ENCODE assay signal across 12 cellular contexts in the genomic region with DNA sequence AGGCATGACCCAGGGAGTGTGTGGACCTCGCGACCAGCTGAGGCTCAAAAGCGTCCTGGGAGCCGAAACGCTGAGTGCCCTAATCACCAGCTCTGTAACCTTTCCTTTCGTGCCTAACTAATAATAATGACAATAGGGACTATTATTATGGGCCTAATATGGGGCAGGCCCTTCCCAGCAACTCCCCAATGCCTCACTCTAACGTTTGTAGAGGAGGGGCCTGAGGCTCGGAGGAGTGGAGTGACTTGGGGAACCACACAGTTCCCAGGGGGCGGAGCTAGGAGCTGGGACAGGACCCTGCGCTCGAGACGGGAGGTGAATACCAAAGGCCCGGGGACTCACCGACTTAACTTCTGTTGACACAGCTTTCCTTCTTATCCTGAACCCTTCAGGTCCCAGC. TPM values are rescaled to one million over a fixed set of nuclear protein-coding genes. Genes with fewer than 3 reads are reported as not detected.
DNase-seq lines count a peak whose midpoint lies in the region; ATAC-seq and TF ChIP-seq lines count a peak whose summit lies in the region.
"Had no signal": no experiment of that assay in that cellular context is flagged by ENCODE, and none has a peak within 500 bp of the region (broad histone marks: within the 10 kb centered on the region; RNA-seq: fewer than 3 reads in every experiment).

No MANE protein-coding gene starts in this region.

- H3K27me3 Mint-ChIP-seq in activated CD8-positive, alpha-beta T cell treated with anti-CD3 and anti-CD28 coated beads for 36 hours: no peaks in the 10 kb centered on the region
- H3K27me3 Mint-ChIP-seq in activated CD8-positive, alpha-beta T cell treated with anti-CD3 and anti-CD28 coated beads, Interleukin-2, amount 10 ng/mL, durations not matched to agents 7 days and 5 days (ENCODE audit: low read depth): no peaks in the 10 kb centered on the region

- peaks cover 3% of the 10 kb centered on the region; the same call in 1 of the 2 replicates for H3K4me1 ChIP-seq in IMR-90 (ENCODE audit: control insufficient read depth, insufficient read depth, low read length)
- H3K4me1 ChIP-seq in trophoblast cell (ENCODE audit: control insufficient read depth in 1 of 2, insufficient read depth in 2 of 2, low read length in 2 of 2): peaks cover 6 to 19% of the 10 kb centered on the region in 2 experiments
- H3K4me1 ChIP-seq: parathyroid adenoma had no signal

- CTCF ChIA-PET in activated CD8-positive, alpha-beta T cell treated with anti-CD3 and anti-CD28 coated beads for 36 hours (lab: Charles Lee): interaction anchor here (1.3 to 1.6 kb wide), 3 partner anchors 21 to 402 kb away, joined by 4 read pairs; no protein-coding TSS in a partner anchor
- CTCF ChIA-PET in activated CD8-positive, alpha-beta T cell treated with anti-CD3 and anti-CD28 coated beads, Interleukin-2, amount 10 ng/mL, durations not matched to agents 7 days and 5 days (lab: Charles Lee): interaction anchor here (1.2 to 12.2 kb wide), 5 partner anchors 9 to 80 kb away, joined by 4 to 190 read pairs (median 5); no protein-coding TSS in a partner anchor
- CTCF ChIA-PET in IMR-90 (lab: Yijun Ruan, JAX): no interaction called here

- peak overlapping the region; percentile 11 for H3K4me3 Mint-ChIP-seq in activated CD8-positive, alpha-beta T cell treated with anti-CD3 and anti-CD28 coated beads for 36 hours
- H3K4me3 Mint-ChIP-seq in activated CD8-positive, alpha-beta T cell treated with anti-CD3 and anti-CD28 coated beads, Interleukin-2, amount 10 ng/mL, durations not matched to agents 7 days and 5 days: no peak overlapping the region

- H4K12ac ChIP-seq in trophoblast cell (ENCODE audit: low read depth, low read length): no peak overlapping the region

- WGBS in IMR-90 (ENCODE audit: extremely low coverage in 2 of 2, insufficient read length in 1 of 2), 2 experiments: no CpG with 5 or more reads among the region's 14 CpGs
- WGBS in trophoblast cell (ENCODE audit: extremely low coverage, insufficient coverage, insufficient read length): no CpG with 5 or more reads among the region's 14 CpGs

- H3K36me3 ChIP-seq in IMR-90 (ENCODE audit: control insufficient read depth, insufficient read depth, low read length): peaks cover 4% of the 10 kb centered on the region; the same call in 1 of the 2 replicates
- H3K36me3 ChIP-seq in trophoblast cell (ENCODE audit: control insufficient read depth in 1 of 2, insufficient read depth in 2 of 2, low read length in 2 of 2): peaks cover 0 to 6% of the 10 kb centered on the region in 2 experiments
- H3K36me3 ChIP-seq: thyroid gland had no signal

- DNase-seq in activated CD8-positive, alpha-beta T cell treated with anti-CD3 and anti-CD28 coated beads for 36 hours: no peak
- DNase-seq in activated CD8-positive, alpha-beta T cell treated with anti-CD3 and anti-CD28 coated beads, Interleukin-2, amount 10 ng/mL, durations not matched to agents 7 days and 5 days: no peak
- no peak for DNase-seq in IMR-90
- peak; percentile 82 for DNase-seq in ecto neural progenitor cell (ENCODE audit: low spot score)
- no peak for DNase-seq in trophoblast cell
- DNase-seq: activated CD4-positive, alpha-beta T cell treated with anti-CD3 and anti-CD28 coated beads for 48 hours; thyroid gland had no signal

- H2BK15ac ChIP-seq in IMR-90 (ENCODE audit: low read depth, low read length): no peak overlapping the region

- H3K4me3 ChIP-seq in IMR-90 (ENCODE audit: insufficient read depth, low read depth, low read length) (no peak overlapping the region), trophoblast cell (ENCODE audit: low read depth, low read length) (no peak overlapping the region)

- no peak overlapping the region for H2BK12ac ChIP-seq in trophoblast cell (ENCODE audit: low read length)

- no peak overlapping the region for H3K27ac Mint-ChIP-seq in activated CD8-positive, alpha-beta T cell treated with anti-CD3 and anti-CD28 coated beads for 36 hours
- no peak overlapping the region for H3K27ac Mint-ChIP-seq in activated CD8-positive, alpha-beta T cell treated with anti-CD3 and anti-CD28 coated beads, Interleukin-2, amount 10 ng/mL, durations not matched to agents 7 days and 5 days

- in situ Hi-C loops in IMR-90 (cut with MboI; ENCODE audit: low sequenced_read_pairs): no loop called here

- H3K9me3 ChIP-seq in IMR-90 (ENCODE audit: control insufficient read depth, insufficient read depth, low read length) (no peaks in the 10 kb centered on the region), trophoblast cell (ENCODE audit: insufficient read depth, low read depth, low read length) (no peaks in the 10 kb centered on the region)
- H3K9me3 ChIP-seq: thyroid gland had no signal

- no peaks in the 10 kb centered on the region for H3K36me3 Mint-ChIP-seq in activated CD8-positive, alpha-beta T cell treated with anti-CD3 and anti-CD28 coated beads for 36 hours (ENCODE audit: low read depth)
- no peaks in the 10 kb centered on the region for H3K36me3 Mint-ChIP-seq in activated CD8-positive, alpha-beta T cell treated with anti-CD3 and anti-CD28 coated beads, Interleukin-2, amount 10 ng/mL, durations not matched to agents 7 days and 5 days (ENCODE audit: low read depth)

- no peak for TF ChIP-seq RAD21 in IMR-90 (IDR thresholded peaks at IDR 0.05; ENCODE audit: low read length)

- peak overlapping the region; percentile 75 for H2AFZ ChIP-seq in IMR-90 (replicated peaks; ENCODE audit: low read length, poor library complexity)
- H2AFZ ChIP-seq in trophoblast cell (ENCODE audit: insufficient read depth, low read length, poor library complexity): no peak overlapping the region

- H2AK5ac ChIP-seq in IMR-90 (ENCODE audit: low read depth, low read length) (no peak overlapping the region), trophoblast cell (ENCODE audit: low read length) (no peak overlapping the region)

- dilution Hi-C loops in IMR-90 (cut with HindIII; ENCODE audit: low sequenced_read_pairs, unreplicated experiment): no loop called here

- no peak overlapping the region for H3K18ac ChIP-seq in IMR-90 (ENCODE audit: low read depth, low read length)
- H3K18ac ChIP-seq in trophoblast cell (ENCODE audit: low read length): no peak overlapping the region

- H3K4me2 ChIP-seq in IMR-90 (ENCODE audit: low read depth, low read length) (no peak overlapping the region), trophoblast cell (ENCODE audit: low read length) (peak overlapping the region; percentile 97)

- peaks cover 16% of the 10 kb centered on the region for H4K20me1 ChIP-seq in IMR-90 (ENCODE audit: insufficient read depth, low read length)

- H3K27me3 ChIP-seq in IMR-90 (ENCODE audit: control insufficient read depth, insufficient read depth, low read length): no peaks in the 10 kb centered on the region
- no peaks in the 10 kb centered on the region for H3K27me3 ChIP-seq in trophoblast cell (ENCODE audit: insufficient read depth, low read length)
- H3K27me3 ChIP-seq: thyroid gland had no signal

- no peak for TF ChIP-seq CTCF in activated CD8-positive, alpha-beta T cell treated with anti-CD3 and anti-CD28 coated beads for 36 hours (IDR thresholded peaks at IDR 0.05)
- TF ChIP-seq CTCF in IMR-90 (conservative IDR thresholded peaks at IDR 0.05; ENCODE audit: low read depth, low read length): no peak

- no peak overlapping the region for H2BK20ac ChIP-seq in IMR-90 (ENCODE audit: low read depth, low read length)

- H2BK5ac ChIP-seq in IMR-90 (ENCODE audit: low read depth, low read length, poor library complexity, severe bottlenecking) (no peak overlapping the region), trophoblast cell (ENCODE audit: low read depth, low read length, poor library complexity) (no peak overlapping the region)

- no peak overlapping the region; the same call in 1 of the 2 replicates for H3K23ac ChIP-seq in IMR-90 (ENCODE audit: low read depth, low read length)
- H3K23ac ChIP-seq in trophoblast cell (ENCODE audit: low read length): no peak overlapping the region

- H3K9me1 ChIP-seq in IMR-90 (ENCODE audit: insufficient read depth, low read length): no peaks in the 10 kb centered on the region

- BruUV-seq in IMR-90 (replicated peaks; lab: Mats Ljungman, UMichigan): no TSS peak

- H2AK9ac ChIP-seq in IMR-90 (replicated peaks; ENCODE audit: low read depth, low read length, poor library complexity): no peak overlapping the region

- POLR2A ChIA-PET in activated CD8-positive, alpha-beta T cell treated with anti-CD3 and anti-CD28 coated beads for 36 hours (lab: Charles Lee): interaction anchor here (1.8 kb wide), 1 partner anchor 441 kb away, joined by 6 read pairs; no protein-coding TSS in a partner anchor
- POLR2A ChIA-PET in activated CD8-positive, alpha-beta T cell treated with anti-CD3 and anti-CD28 coated beads, Interleukin-2, amount 10 ng/mL, durations not matched to agents 7 days and 5 days (lab: Charles Lee): interaction anchor here (0.6 to 1.7 kb wide), 4 partner anchors 13 to 141 kb away, joined by 3 to 9 read pairs (median 3); no protein-coding TSS in a partner anchor
- POLR2A ChIA-PET in IMR-90 (lab: Charles Lee; ENCODE audit: unreplicated experiment): interaction anchor here (0.6 to 2.0 kb wide), 2 partner anchors 214 to 304 kb away, joined by 3 to 14 read pairs; no protein-coding TSS in a partner anchor

- H3K9ac ChIP-seq in IMR-90 (ENCODE audit: low read depth, low read length): no peak overlapping the region
- H3K9ac ChIP-seq in trophoblast cell (ENCODE audit: low read length): no peak overlapping the region
- H3K9ac ChIP-seq: parathyroid adenoma had no signal

- H3K56ac ChIP-seq in IMR-90 (ENCODE audit: extremely low read depth, insufficient read depth, low read length): no peak overlapping the region

- H3K14ac ChIP-seq in IMR-90 (replicated peaks; ENCODE audit: low read depth, low read length) (no peak overlapping the region), trophoblast cell (ENCODE audit: low read length) (no peak overlapping the region)

- H4K91ac ChIP-seq in IMR-90 (ENCODE audit: insufficient read depth, low read depth, low read length) (no peak overlapping the region), trophoblast cell (ENCODE audit: low read depth, low read length) (no peak overlapping the region)

- no peak overlapping the region for H4K5ac ChIP-seq in IMR-90 (ENCODE audit: low read depth, low read length)

- H3K79me1 ChIP-seq in IMR-90 (ENCODE audit: low read depth in 1 of 2, low read length in 2 of 2) (peaks cover 0 to 9% of the 10 kb centered on the region in 2 experiments; a peak in 2 of 4 replicates), trophoblast cell (ENCODE audit: low read length) (peaks cover 28% of the 10 kb centered on the region)

- no peak for TF ChIP-seq POLR2A in IMR-90 (IDR thresholded peaks at IDR 0.05; ENCODE audit: low read depth, low read length)

- intact Hi-C loops in activated CD8-positive, alpha-beta T cell treated with anti-CD3 and anti-CD28 coated beads for 36 hours (cut with micrococcal nuclease): loop anchor here (10.0 kb wide), 2 partner anchors 146 to 436 kb away; no protein-coding TSS in a partner anchor
- intact Hi-C loops in IMR-90 (cut with micrococcal nuclease): loop anchor here (1.0 to 5.0 kb wide), 2 partner anchors 138 to 317 kb away; no protein-coding TSS in a partner anchor

- H2BK120ac ChIP-seq in IMR-90 (ENCODE audit: low read depth, low read length) (no peak overlapping the region), trophoblast cell (ENCODE audit: insufficient read depth, low read length, poor library complexity) (no peak overlapping the region)

- no peaks in the 10 kb centered on the region for H3K4me1 Mint-ChIP-seq in activated CD8-positive, alpha-beta T cell treated with anti-CD3 and anti-CD28 coated beads for 36 hours (ENCODE audit: low read depth)
- peaks cover 17% of the 10 kb centered on the region for H3K4me1 Mint-ChIP-seq in activated CD8-positive, alpha-beta T cell treated with anti-CD3 and anti-CD28 coated beads, Interleukin-2, amount 10 ng/mL, durations not matched to agents 7 days and 5 days (ENCODE audit: low read depth)

- H3K4ac ChIP-seq in IMR-90 (ENCODE audit: low read depth, low read length) (no peak overlapping the region), trophoblast cell (ENCODE audit: low read depth, low read length) (no peak overlapping the region)

- H3K79me2 ChIP-seq in trophoblast cell (ENCODE audit: control insufficient read depth, insufficient read depth, low read length, poor library complexity): peaks cover 23% of the 10 kb centered on the region
- H3K79me2 ChIP-seq: parathyroid adenoma had no signal

- H4K8ac ChIP-seq in IMR-90 (ENCODE audit: low read depth in 2 of 2, low read length in 2 of 2) (no peak overlapping the region), trophoblast cell (ENCODE audit: low read depth, low read length) (no peak overlapping the region)

- no peaks in the 10 kb centered on the region for H3K9me3 Mint-ChIP-seq in activated CD8-positive, alpha-beta T cell treated with anti-CD3 and anti-CD28 coated beads for 36 hours
- H3K9me3 Mint-ChIP-seq in activated CD8-positive, alpha-beta T cell treated with anti-CD3 and anti-CD28 coated beads, Interleukin-2, amount 10 ng/mL, durations not matched to agents 7 days and 5 days (ENCODE audit: insufficient read depth): no peaks in the 10 kb centered on the region

- no peak for ATAC-seq in activated CD8-positive, alpha-beta T cell treated with anti-CD3 and anti-CD28 coated beads for 36 hours
- no peak for ATAC-seq in activated CD8-positive, alpha-beta T cell treated with anti-CD3 and anti-CD28 coated beads, Interleukin-2, amount 10 ng/mL, durations not matched to agents 7 days and 5 days
- ATAC-seq in IMR-90 (ENCODE audit: low read depth) (no peak), GM21360 (IDR thresholded peaks at IDR 0.05; ENCODE audit: unreplicated experiment) (no peak), GM19351 (IDR thresholded peaks at IDR 0.05; ENCODE audit: unreplicated experiment) (no peak), HG02852 (IDR thresholded peaks at IDR 0.05; ENCODE audit: unreplicated experiment) (no peak)

- H3K27ac ChIP-seq in IMR-90 (ENCODE audit: insufficient read depth, low read length) (no peak overlapping the region), trophoblast cell (ENCODE audit: low read depth, low read length) (no peak overlapping the region)
- H3K27ac ChIP-seq: HL-60, parathyroid adenoma, thyroid gland had no signal

RNA-seq across cellular contexts. Expression of a gene that starts 0.9 kb away (rescaled TPM):
- total RNA-seq in activated CD8-positive, alpha-beta T cell treated with anti-CD3 and anti-CD28 coated beads for 36 hours: 1 to 10 TPM; 3.7 to 4.1 TPM
- 1 to 10 TPM; 6.0 to 6.1 TPM for total RNA-seq in activated CD8-positive, alpha-beta T cell treated with anti-CD3 and anti-CD28 coated beads, Interleukin-2, amount 10 ng/mL, durations not matched to agents 7 days and 5 days
- 12.5 and 14.4 TPM in 2 replicates for total RNA-seq in IMR-90 (2012; rRNA removed)
- polyA plus RNA-seq in IMR-90 (2012; rRNA removed): 13.4 and 21.0 TPM in 2 replicates
- polyA plus RNA-seq in IMR-90 (2012; cell fraction: cytosol; rRNA removed): 12.4 and 35.8 TPM in 2 replicates
- polyA plus RNA-seq in IMR-90 (2012; cell fraction: nucleus; rRNA removed; ENCODE audit: low replicate concordance): 13.1 and 28.4 TPM in 2 replicates
- 63.3 and 64.2 TPM in 2 replicates for polyA plus RNA-seq in trophoblast cell (2013)
